Comparison of ENCODE assay signal across 8 cellular contexts in genomic region chr15:93028632-93029612, GRCh38.
DNase-seq lines count a peak whose midpoint lies in the region; ATAC-seq and TF ChIP-seq lines count a peak whose summit lies in the region.

No MANE protein-coding gene starts in this region.

- H3K36me3 ChIP-seq in WERI-Rb-1: peaks cover 37% of the 10 kb centered on the region

- 24% methylated on average over 28 to 30 of the region's 30 CpGs for WGBS in lower leg skin, 2 donors

- DNase-seq in G401 (ENCODE audit: low spot score) (peak; percentile 62), NOMO-1 treated with dmso at 0.1 percent for 144 hours (lab: John Stamatoyannopoulos, UW; ENCODE audit: unreplicated experiment) (peak; percentile 88), lower leg skin (ENCODE audit: low spot score in 2 of 2) (peak; percentile 79 to 96), superior temporal gyrus (ENCODE audit: extremely low spot score) (peak; percentile 70), WERI-Rb-1 (no peak), KG1 (lab: John Stamatoyannopoulos, UW) (no peak)

- intact Hi-C loops in lower leg skin (cut with DNase I; ENCODE audit: low total_unique reads): no loop called here

- TF ChIP-seq CTCF in lower leg skin (IDR thresholded peaks at IDR 0.05) (no peak), WERI-Rb-1 (IDR thresholded peaks at IDR 0.05; ENCODE audit: low read depth, low read length) (no peak)

- ATAC-seq in HG02840 (IDR thresholded peaks at IDR 0.05; ENCODE audit: low FRiP score, unreplicated experiment): no peak

- H3K9me3 ChIP-seq in WERI-Rb-1 (ENCODE audit: severe bottlenecking): no peaks in the 10 kb centered on the region

- TF ChIP-seq POLR2A in lower leg skin (IDR thresholded peaks at IDR 0.05): no peak

- H3K4me3 ChIP-seq in lower leg skin (ENCODE audit: low read depth, poor library complexity, severe bottlenecking) (no peak overlapping the region), WERI-Rb-1 (ENCODE audit: low read depth, low read length) (no peak overlapping the region)

- in situ Hi-C loops in G401 (cut with HindIII; ENCODE audit: low sequenced_read_pairs): no loop called here

- H3K27ac ChIP-seq in cingulate gyrus (ENCODE audit: low read depth, low read length) (peak overlapping the region; percentile 72), WERI-Rb-1 (no peak overlapping the region)

- no peaks in the 10 kb centered on the region for H3K27me3 ChIP-seq in WERI-Rb-1 (ENCODE audit: insufficient read depth, low read depth, severe bottlenecking)

Comparison
In these comparisons a context has a peak if more than half of its experiments do, and no peak if none do; other contexts are left out.
1. DNase-seq: peak in G401 (single experiment), NOMO-1 treated with dmso at 0.1 percent for 144 hours (single experiment), lower leg skin (2 of 2) and superior temporal gyrus (single experiment); none in WERI-Rb-1 (single experiment) and KG1 (single experiment).